Comparison of ENCODE assay signal across 22 cellular contexts in the genomic region with DNA sequence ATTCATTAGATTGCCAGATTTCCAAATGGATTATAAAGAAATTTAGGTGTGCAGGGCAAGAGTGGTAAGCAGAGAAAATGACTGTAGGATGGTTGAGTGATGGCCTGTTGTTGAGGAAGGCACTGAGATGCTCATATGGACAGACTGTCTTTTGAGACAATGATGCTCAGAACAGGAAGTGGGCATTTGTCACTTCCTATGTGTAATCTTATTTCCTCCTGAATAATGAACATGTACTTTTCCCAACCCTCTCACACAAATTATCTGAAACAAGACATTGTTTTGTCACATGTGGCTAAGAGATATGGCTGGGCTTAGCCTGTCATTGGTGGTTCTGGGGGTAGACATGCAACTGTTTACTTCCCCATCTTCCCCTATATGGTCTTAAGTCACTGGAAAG.
A peak's percentile ranks its signal among the peaks of the same experiment; 100 is the strongest.
DNase-seq lines count a peak whose midpoint lies in the region; ATAC-seq, FAIRE-seq and TF ChIP-seq lines count a peak whose summit lies in the region.
"Had no signal": no experiment of that assay in that cellular context is flagged by ENCODE, and none has a peak within 500 bp of the region (broad histone marks: within the 10 kb centered on the region; RNA-seq: fewer than 3 reads in every experiment).

No MANE protein-coding gene starts in this region.

- no peak overlapping the region for H3K4me3 Mint-ChIP-seq in astrocyte (ENCODE audit: unreplicated experiment)
- H3K4me3 Mint-ChIP-seq in CD8-positive, alpha-beta T cell: no peak overlapping the region
- H3K4me3 Mint-ChIP-seq: H9, IgD-negative memory B cell had no signal

- intact Hi-C loops in A673 (cut with micrococcal nuclease; ENCODE audit: unreplicated experiment): no loop called here
- intact Hi-C loops in CD8-positive, alpha-beta T cell (cut with DNase I, micrococcal nuclease): no loop called here

- no peaks in the 10 kb centered on the region for H3K27me3 Mint-ChIP-seq in astrocyte (ENCODE audit: low read depth, unreplicated experiment)
- no peaks in the 10 kb centered on the region for H3K27me3 Mint-ChIP-seq in CD8-positive, alpha-beta T cell (ENCODE audit: low read depth)
- H3K27me3 Mint-ChIP-seq: IgD-negative memory B cell had no signal

- H3K27ac ChIP-seq in A673 (ENCODE audit: low read depth, low read length, poor library complexity, severe bottlenecking) (no peak overlapping the region), astrocyte (ENCODE audit: low read depth, low read length) (no peak overlapping the region)
- H3K27ac ChIP-seq in CD8-positive, alpha-beta T cell (ENCODE audit: low read depth, low read length): no peak overlapping the region
- no peak overlapping the region for H3K27ac ChIP-seq in effector memory CD4-positive, alpha-beta T cell (ENCODE audit: insufficient read depth, low read length, poor library complexity, severe bottlenecking)
- H3K27ac ChIP-seq: Peyer's patch had no signal

- H3K79me2 ChIP-seq in astrocyte (ENCODE audit: insufficient read depth, low read length): no peaks in the 10 kb centered on the region

- no peaks in the 10 kb centered on the region for H3K9me3 Mint-ChIP-seq in astrocyte (ENCODE audit: unreplicated experiment)
- H3K9me3 Mint-ChIP-seq in CD8-positive, alpha-beta T cell: peaks cover 4% of the 10 kb centered on the region

- H3K4me1 ChIP-seq in A673 (ENCODE audit: insufficient read depth, low read length, poor library complexity, severe bottlenecking): no peaks in the 10 kb centered on the region
- no peaks in the 10 kb centered on the region for H3K4me1 ChIP-seq in astrocyte (ENCODE audit: insufficient read depth, low read length)
- H3K4me1 ChIP-seq in CD8-positive, alpha-beta T cell (ENCODE audit: insufficient read depth, low read length): no peaks in the 10 kb centered on the region
- H3K4me1 ChIP-seq in effector memory CD4-positive, alpha-beta T cell (ENCODE audit: control insufficient read depth, insufficient read depth, low read length, poor library complexity, severe bottlenecking): no peaks in the 10 kb centered on the region
- H3K4me1 ChIP-seq: Peyer's patch had no signal

- POLR2A ChIA-PET in A673 (lab: Charles Lee; ENCODE audit: low non-redundant PET): no interaction called here
- POLR2A ChIA-PET in CD8-positive, alpha-beta T cell (lab: Charles Lee): no interaction called here

- TF ChIP-seq CTCF in A673 (conservative IDR thresholded peaks at IDR 0.05; ENCODE audit: low read depth, low read length) (no peak), astrocyte (IDR thresholded peaks at IDR 0.05; ENCODE audit: insufficient read depth, low read depth, low read length) (no peak)
- TF ChIP-seq CTCF in CD8-positive, alpha-beta T cell (IDR thresholded peaks at IDR 0.05): no peak

- H3K9ac ChIP-seq in astrocyte (ENCODE audit: low read length): no peak overlapping the region
- H3K9ac ChIP-seq: BLaER1 treated with 17β-estradiol and CSF1 and Interleukin-3, amounts not matched to agents 10 nM and 100 nM had no signal

- no peaks in the 10 kb centered on the region for H3K36me3 Mint-ChIP-seq in astrocyte (ENCODE audit: low read depth, unreplicated experiment)
- H3K36me3 Mint-ChIP-seq in CD8-positive, alpha-beta T cell: no peaks in the 10 kb centered on the region
- H3K36me3 Mint-ChIP-seq: IgD-negative memory B cell had no signal

- H3K9me3 ChIP-seq in A673 (ENCODE audit: low read depth, low read length, poor library complexity, severe bottlenecking): peaks cover 6% of the 10 kb centered on the region
- H3K9me3 ChIP-seq in astrocyte (ENCODE audit: insufficient read depth, low read depth, low read length): no peaks in the 10 kb centered on the region
- H3K9me3 ChIP-seq in CD8-positive, alpha-beta T cell (ENCODE audit: low read length): no peaks in the 10 kb centered on the region
- H3K9me3 ChIP-seq in effector memory CD4-positive, alpha-beta T cell (ENCODE audit: control insufficient read depth, low read length): no peaks in the 10 kb centered on the region
- H3K9me3 ChIP-seq: Peyer's patch had no signal

- FAIRE-seq in astrocyte (lab: Jason Lieb, UNC): peak; percentile 90
- FAIRE-seq: A204.1, HTR-8/SVneo had no signal

- H3K27me3 ChIP-seq in A673 (replicated peaks; ENCODE audit: insufficient read depth, low read depth, low read length, poor library complexity) (no peaks in the 10 kb centered on the region), astrocyte (ENCODE audit: insufficient read depth, low read length) (no peaks in the 10 kb centered on the region)
- no peaks in the 10 kb centered on the region for H3K27me3 ChIP-seq in CD8-positive, alpha-beta T cell (ENCODE audit: insufficient read depth, low read length)
- no peaks in the 10 kb centered on the region for H3K27me3 ChIP-seq in effector memory CD4-positive, alpha-beta T cell (replicated peaks; ENCODE audit: control insufficient read depth, insufficient read depth, low read length, poor library complexity, severe bottlenecking)
- H3K27me3 ChIP-seq: Peyer's patch had no signal

- no peaks in the 10 kb centered on the region for H4K20me1 ChIP-seq in astrocyte (ENCODE audit: insufficient read depth, low read length)
- H4K20me1 ChIP-seq: BLaER1 treated with 17β-estradiol and CSF1 and Interleukin-3, amounts not matched to agents 10 nM and 100 nM had no signal

- no peak for ATAC-seq in CD8-positive, alpha-beta T cell
- ATAC-seq: Right ventricle myocardium inferior had no signal

- H3K4me3 ChIP-seq in A673 (ENCODE audit: low read depth, low read length, poor library complexity, severe bottlenecking) (no peak overlapping the region), astrocyte (ENCODE audit: insufficient read depth, low read depth, low read length) (no peak overlapping the region)
- no peak overlapping the region for H3K4me3 ChIP-seq in CD8-positive, alpha-beta T cell (ENCODE audit: low read depth, low read length)
- no peak overlapping the region for H3K4me3 ChIP-seq in effector memory CD4-positive, alpha-beta T cell (ENCODE audit: insufficient read depth, low read depth, low read length, poor library complexity, severe bottlenecking)
- H3K4me3 ChIP-seq: BLaER1 treated with 17β-estradiol and CSF1 and Interleukin-3, amounts not matched to agents 10 nM and 100 nM; Peyer's patch had no signal

- no peaks in the 10 kb centered on the region for H3K4me1 Mint-ChIP-seq in astrocyte (ENCODE audit: low read depth, unreplicated experiment)
- H3K4me1 Mint-ChIP-seq in CD8-positive, alpha-beta T cell (ENCODE audit: low read depth): no peaks in the 10 kb centered on the region
- H3K4me1 Mint-ChIP-seq: H9, IgD-negative memory B cell had no signal

- BruUV-seq in A673 (replicated peaks; lab: Mats Ljungman, UMichigan): no TSS peak

- peak; percentile 53 for DNase-seq in A673 (ENCODE audit: low spot score)
- DNase-seq in KBM-7: peak; percentile 11
- peak; percentile 27 for DNase-seq in OCI-M2 (lab: John Stamatoyannopoulos, UW; ENCODE audit: unreplicated experiment)
- no peak for DNase-seq in astrocyte (ENCODE audit: low read depth)
- no peak for DNase-seq in CD8-positive, alpha-beta T cell
- no peak for DNase-seq in amygdala (lab: John Stamatoyannopoulos, UW)
- DNase-seq in effector memory CD4-positive, alpha-beta T cell: no peak
- DNase-seq in NCI-H2227 treated with DMSO at 0.1 percent for 48 hours (lab: John Stamatoyannopoulos, UW): no peak
- DNase-seq: DMS79, H9, NCI-H1105 treated with DMSO at 0.1 percent for 48 hours, NCI-H1694 treated with DMSO at 0.1 percent for 48 hours, NCI-H2107, NCI-H226, NCI-H524 treated with DMSO at 0.1 percent for 48 hours, Peyer's patch, SW 1271 had no signal

- H3K36me3 ChIP-seq in A673 (ENCODE audit: insufficient read depth, low read length, poor library complexity, severe bottlenecking) (no peaks in the 10 kb centered on the region), astrocyte (ENCODE audit: insufficient read depth, low read length) (no peaks in the 10 kb centered on the region)
- no peaks in the 10 kb centered on the region for H3K36me3 ChIP-seq in CD8-positive, alpha-beta T cell (ENCODE audit: insufficient read depth, low read length)
- H3K36me3 ChIP-seq in effector memory CD4-positive, alpha-beta T cell (ENCODE audit: control insufficient read depth, insufficient read depth, low read length): no peaks in the 10 kb centered on the region
- H3K36me3 ChIP-seq: BLaER1 treated with 17β-estradiol and CSF1 and Interleukin-3, amounts not matched to agents 10 nM and 100 nM; Peyer's patch had no signal

- in situ Hi-C loops in KBM-7 (cut with MboI; ENCODE audit: low pct_unique_long_range_greater_than_20kb, low sequenced_read_pairs): no loop called here

- H3K4me2 ChIP-seq in astrocyte (ENCODE audit: low read length): no peak overlapping the region

- CTCF ChIA-PET in A673 (lab: Charles Lee): no interaction called here
- CTCF ChIA-PET in CD8-positive, alpha-beta T cell (lab: Charles Lee): no interaction called here

- H3K27ac Mint-ChIP-seq in astrocyte (ENCODE audit: unreplicated experiment): no peak overlapping the region
- H3K27ac Mint-ChIP-seq in CD8-positive, alpha-beta T cell: no peak overlapping the region
- H3K27ac Mint-ChIP-seq: H9, IgD-negative memory B cell had no signal

- H2AFZ ChIP-seq in astrocyte (ENCODE audit: low read depth, low read length): no peak overlapping the region

Comparison
In these comparisons a context has a peak if more than half of its experiments do, and no peak if none do; other contexts are left out.
1. DNase-seq: peak in A673 (single experiment), KBM-7 (single experiment) and OCI-M2 (single experiment); none in astrocyte (single experiment), CD8-positive, alpha-beta T cell (0 of 7), amygdala (0 of 56), effector memory CD4-positive, alpha-beta T cell (0 of 3) and NCI-H2227 treated with DMSO at 0.1 percent for 48 hours (single experiment).